ENCODE assay signal across 7 cellular contexts in the genomic region with DNA sequence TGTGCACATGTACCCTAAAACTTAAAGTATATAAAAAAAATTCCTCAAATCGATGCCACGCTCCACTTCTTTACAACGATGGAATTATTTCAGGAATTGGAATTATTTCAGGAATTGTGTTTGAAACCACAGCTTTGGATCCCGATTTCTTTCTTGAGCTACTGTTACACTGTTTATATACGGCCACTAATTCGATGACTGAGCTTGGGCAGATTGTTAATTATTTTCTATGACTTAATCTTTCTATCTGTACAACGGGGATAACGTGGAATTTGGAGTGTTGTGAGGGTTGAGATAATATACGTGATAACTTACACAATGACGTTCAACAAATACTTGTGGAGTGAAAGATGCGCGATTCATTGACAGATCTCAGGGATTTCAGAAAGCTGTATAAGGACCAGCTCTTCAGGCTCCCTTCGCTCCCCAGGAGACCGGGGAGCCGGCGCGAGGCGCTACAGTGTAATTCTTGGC.
DNase-seq lines count a peak whose midpoint lies in the region; ATAC-seq and TF ChIP-seq lines count a peak whose summit lies in the region.

No MANE protein-coding gene starts in this region.

- H3K4me3 ChIP-seq in HAP-1 (peak overlapping the region; percentile 86), SK-N-SH (ENCODE audit: low read depth in 2 of 2, low read length in 1 of 2) (peak overlapping the region; percentile 74 to 98), foreskin fibroblast (ENCODE audit: low read depth in 1 of 2, low read length in 2 of 2) (peak overlapping the region; percentile 67 to 81)

- H3K9me3 ChIP-seq in HAP-1 (no peaks in the 10 kb centered on the region), SK-N-SH (no peaks in the 10 kb centered on the region)

- CTCF ChIA-PET in SK-N-SH (lab: Yijun Ruan, JAX): interaction anchor here (0.6 to 2.1 kb wide), 48 partner anchors 9 to 905 kb away, joined by 3 to 32 read pairs (median 4); no protein-coding TSS in a partner anchor

- peak overlapping the region; percentile 88 for H2AFZ ChIP-seq in SK-N-SH (ENCODE audit: low read depth)

- in situ Hi-C loops in HAP-1 (cut with MboI; ENCODE audit: low sequenced_read_pairs): no loop called here

- H3K27ac Mint-ChIP-seq in stimulated activated effector memory CD8-positive, alpha-beta T cell treated with anti-CD3 and anti-CD28 coated beads, Interleukin-12 subunit alpha, Interleukin-12 subunit beta, amount 100 ng/mL, for 72 hours: peak overlapping the region; percentile 82

- ATAC-seq in stimulated activated effector memory CD8-positive, alpha-beta T cell treated with anti-CD3 and anti-CD28 coated beads, Interleukin-12 subunit alpha, Interleukin-12 subunit beta, amount 100 ng/mL, for 72 hours: peak; percentile 23
- ATAC-seq in HG02610 (IDR thresholded peaks at IDR 0.05; ENCODE audit: unreplicated experiment): no peak

- H3K79me2 ChIP-seq in SK-N-SH (ENCODE audit: insufficient read depth): peaks cover 36% of the 10 kb centered on the region

- H3K36me3 ChIP-seq in HAP-1 (replicated peaks) (peaks cover 1% of the 10 kb centered on the region), SK-N-SH (replicated peaks in 1 of 2; ENCODE audit: control insufficient read depth in 1 of 2, insufficient read depth in 2 of 2, low read length in 1 of 2) (no peaks in the 10 kb centered on the region)

- H3K9ac ChIP-seq in SK-N-SH: peak overlapping the region; percentile 52; the same call in 1 of the 2 replicates

- H3K9me3 Mint-ChIP-seq in stimulated activated effector memory CD8-positive, alpha-beta T cell treated with anti-CD3 and anti-CD28 coated beads, Interleukin-12 subunit alpha, Interleukin-12 subunit beta, amount 100 ng/mL, for 72 hours: no peaks in the 10 kb centered on the region

- TF ChIP-seq CTCF in SK-N-SH (IDR thresholded peaks at IDR 0.05) (no peak), foreskin fibroblast (IDR thresholded peaks at IDR 0.05; ENCODE audit: low read depth, low read length) (no peak)

- H3K4me1 Mint-ChIP-seq in stimulated activated effector memory CD8-positive, alpha-beta T cell treated with anti-CD3 and anti-CD28 coated beads, Interleukin-12 subunit alpha, Interleukin-12 subunit beta, amount 100 ng/mL, for 72 hours: peaks cover 26% of the 10 kb centered on the region

- H3K9me2 ChIP-seq in SK-N-SH: no peaks in the 10 kb centered on the region

- DNase-seq in HAP-1 (ENCODE audit: low spot score in 2 of 2): no peak
- DNase-seq in SK-N-SH: no peak
- DNase-seq in foreskin fibroblast: no peak
- no peak for DNase-seq in stimulated activated effector memory CD8-positive, alpha-beta T cell treated with anti-CD3 and anti-CD28 coated beads, Interleukin-12 subunit alpha, Interleukin-12 subunit beta, amount 100 ng/mL, for 72 hours (ENCODE audit: low spot score in 2 of 2)
- DNase-seq in NCI-H748 treated with DMSO at 0.1 percent for 48 hours (lab: John Stamatoyannopoulos, UW): no peak
- no peak for DNase-seq in COR-L47 (lab: John Stamatoyannopoulos, UW)

- TF ChIP-seq EP300 in SK-N-SH (IDR thresholded peaks at IDR 0.05; ENCODE audit: borderline replicate concordance in 1 of 2, low read depth in 1 of 2, low read length in 1 of 2): no peak

- peak overlapping the region; percentile 94 for H3K4me2 ChIP-seq in SK-N-SH

- H3K4me1 ChIP-seq in HAP-1 (peaks cover 31% of the 10 kb centered on the region), SK-N-SH (ENCODE audit: control insufficient read depth in 1 of 2, insufficient read depth in 2 of 2, low read depth in 1 of 2, low read length in 1 of 2) (peaks cover 0 to 10% of the 10 kb centered on the region in 2 experiments; a peak in 2 of 4 replicates)

- no peak for TF ChIP-seq RAD21 in SK-N-SH (IDR thresholded peaks at IDR 0.05; ENCODE audit: low read length)

- H3K27me3 ChIP-seq in HAP-1 (ENCODE audit: low read depth): no peaks in the 10 kb centered on the region
- no peaks in the 10 kb centered on the region for H3K27me3 ChIP-seq in SK-N-SH (ENCODE audit: insufficient read depth)

- H3K36me3 Mint-ChIP-seq in stimulated activated effector memory CD8-positive, alpha-beta T cell treated with anti-CD3 and anti-CD28 coated beads, Interleukin-12 subunit alpha, Interleukin-12 subunit beta, amount 100 ng/mL, for 72 hours: peaks cover 28% of the 10 kb centered on the region

- H3K4me3 Mint-ChIP-seq in stimulated activated effector memory CD8-positive, alpha-beta T cell treated with anti-CD3 and anti-CD28 coated beads, Interleukin-12 subunit alpha, Interleukin-12 subunit beta, amount 100 ng/mL, for 72 hours: peak overlapping the region; percentile 75

- 15% methylated on average over 18 of the region's 18 CpGs for WGBS in SK-N-SH (ENCODE audit: low lambda C conversion rate)

- POLR2A ChIA-PET in SK-N-SH (lab: Yijun Ruan, JAX): interaction anchor here (0.8 to 1.3 kb wide), 7 partner anchors 220 to 785 kb away, joined by 3 to 6 read pairs (median 3); partner anchors contain the start of genes GTF3C6, REV3L and RPF2

- H4K20me1 ChIP-seq in SK-N-SH (ENCODE audit: insufficient read depth): no peaks in the 10 kb centered on the region; the same call in 1 of the 2 replicates

- peak overlapping the region; percentile 63 to 85 for H3K27ac ChIP-seq in SK-N-SH (ENCODE audit: low read depth in 2 of 2, low read length in 1 of 2)

- H3F3A ChIP-seq in SK-N-SH (replicated peaks; ENCODE audit: insufficient read depth): peaks cover 10% of the 10 kb centered on the region

TF ChIP-seq in SK-N-SH, 30 proteins besides CTCF, POLR2A, EP300 and RAD21:
- no peak for TF ChIP-seq ZBTB33 (IDR thresholded peaks at IDR 0.05; ENCODE audit: borderline replicate concordance, low read depth)
- 0 out of 2 replicates have a peak, but pooled peaks have one; percentile 6 for TF ChIP-seq FOXJ3 (CRISPR knock-in tag; IDR thresholded peaks at IDR 0.05)
- no peak for TF ChIP-seq MEF2A (IDR thresholded peaks at IDR 0.05; ENCODE audit: borderline replicate concordance, low read depth)
- no peak for TF ChIP-seq GATA2 (CRISPR knock-in tag; IDR thresholded peaks at IDR 0.05)
